ENCODE assay signal across 2 cellular contexts in the genomic region with DNA sequence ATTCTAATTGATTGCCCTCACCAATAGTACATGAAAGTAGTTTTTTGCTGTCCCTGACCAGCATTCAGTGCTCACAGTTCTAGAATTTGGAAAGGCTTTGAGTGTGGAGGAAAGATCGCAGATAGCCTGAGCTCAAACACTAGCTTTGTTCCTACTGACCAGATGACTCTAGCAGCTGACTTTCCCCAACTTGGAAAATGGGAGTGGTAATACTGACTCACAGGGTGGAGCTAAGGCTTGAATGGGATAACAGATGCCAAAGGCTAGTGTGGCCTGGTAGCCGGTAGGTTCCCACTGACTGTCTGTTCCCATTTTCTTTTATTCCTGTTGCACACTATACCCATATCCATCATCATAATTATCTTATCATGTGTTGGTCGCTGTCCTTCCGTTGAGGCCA.
TF ChIP-seq lines count a peak whose summit lies in the region.

No MANE protein-coding gene starts in this region.

TF ChIP-seq in liver, 16 proteins besides CTCF, POLR2A, EP300 and RAD21:
- TF ChIP-seq, protein P1, sequence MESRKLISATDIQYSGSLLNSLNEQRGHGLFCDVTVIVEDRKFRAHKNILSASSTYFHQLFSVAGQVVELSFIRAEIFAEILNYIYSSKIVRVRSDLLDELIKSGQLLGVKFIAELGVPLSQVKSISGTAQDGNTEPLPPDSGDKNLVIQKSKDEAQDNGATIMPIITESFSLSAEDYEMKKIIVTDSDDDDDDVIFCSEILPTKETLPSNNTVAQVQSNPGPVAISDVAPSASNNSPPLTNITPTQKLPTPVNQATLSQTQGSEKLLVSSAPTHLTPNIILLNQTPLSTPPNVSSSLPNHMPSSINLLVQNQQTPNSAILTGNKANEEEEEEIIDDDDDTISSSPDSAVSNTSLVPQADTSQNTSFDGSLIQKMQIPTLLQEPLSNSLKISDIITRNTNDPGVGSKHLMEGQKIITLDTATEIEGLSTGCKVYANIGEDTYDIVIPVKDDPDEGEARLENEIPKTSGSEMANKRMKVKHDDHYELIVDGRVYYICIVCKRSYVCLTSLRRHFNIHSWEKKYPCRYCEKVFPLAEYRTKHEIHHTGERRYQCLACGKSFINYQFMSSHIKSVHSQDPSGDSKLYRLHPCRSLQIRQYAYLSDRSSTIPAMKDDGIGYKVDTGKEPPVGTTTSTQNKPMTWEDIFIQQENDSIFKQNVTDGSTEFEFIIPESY (IDR thresholded peaks at IDR 0.05) = no peak
- TF ChIP-seq GABPA (IDR thresholded peaks at IDR 0.05 in 1 of 2, conservative IDR thresholded peaks at IDR 0.05 in 1 of 2) = peak in 1 of 2 donors; percentile 30
- TF ChIP-seq NR2F2 (IDR thresholded peaks at IDR 0.05) = no peak
- peak; percentile 55 for TF ChIP-seq SP1 (IDR thresholded peaks at IDR 0.05)
- peak; percentile 60 to 67 for TF ChIP-seq JUND (IDR thresholded peaks at IDR 0.05)
- peak; percentile 9 to 38 for TF ChIP-seq HNF4A (conservative IDR thresholded peaks at IDR 0.05)
- peak in 1 of 2 donors; percentile 36 for TF ChIP-seq RXRA (IDR thresholded peaks at IDR 0.05)
- peak in 1 of 2 donors; percentile 25 for TF ChIP-seq EGR1 (IDR thresholded peaks at IDR 0.05; ENCODE audit: low read depth in 2 of 2)

TF ChIP-seq in HepG2, 621 proteins besides CTCF, POLR2A, EP300 and RAD21:
- TF ChIP-seq SMAD9 (CRISPR knock-in tag; IDR thresholded peaks at IDR 0.05) (no peak), HDAC2 (CRISPR knock-in tag; IDR thresholded peaks at IDR 0.05) (no peak), ZNF34 (CRISPR knock-in tag; IDR thresholded peaks at IDR 0.05; ENCODE audit: borderline replicate concordance) (no peak), PCBP2 (optimal IDR thresholded peaks at IDR 0.05; ENCODE audit: low read depth, low read length, poor library complexity, severe bottlenecking) (no peak), ATAD3A (CRISPR knock-in tag; IDR thresholded peaks at IDR 0.05) (no peak), KAT8 (CRISPR knock-in tag; IDR thresholded peaks at IDR 0.05) (no peak), JDP2 (CRISPR knock-in tag; IDR thresholded peaks at IDR 0.05; ENCODE audit: borderline replicate concordance) (no peak)
TF ChIP-seq in HepG2: peak in this region for 0.
